ENCODE assay signal across 32 cellular contexts in the genomic region with DNA sequence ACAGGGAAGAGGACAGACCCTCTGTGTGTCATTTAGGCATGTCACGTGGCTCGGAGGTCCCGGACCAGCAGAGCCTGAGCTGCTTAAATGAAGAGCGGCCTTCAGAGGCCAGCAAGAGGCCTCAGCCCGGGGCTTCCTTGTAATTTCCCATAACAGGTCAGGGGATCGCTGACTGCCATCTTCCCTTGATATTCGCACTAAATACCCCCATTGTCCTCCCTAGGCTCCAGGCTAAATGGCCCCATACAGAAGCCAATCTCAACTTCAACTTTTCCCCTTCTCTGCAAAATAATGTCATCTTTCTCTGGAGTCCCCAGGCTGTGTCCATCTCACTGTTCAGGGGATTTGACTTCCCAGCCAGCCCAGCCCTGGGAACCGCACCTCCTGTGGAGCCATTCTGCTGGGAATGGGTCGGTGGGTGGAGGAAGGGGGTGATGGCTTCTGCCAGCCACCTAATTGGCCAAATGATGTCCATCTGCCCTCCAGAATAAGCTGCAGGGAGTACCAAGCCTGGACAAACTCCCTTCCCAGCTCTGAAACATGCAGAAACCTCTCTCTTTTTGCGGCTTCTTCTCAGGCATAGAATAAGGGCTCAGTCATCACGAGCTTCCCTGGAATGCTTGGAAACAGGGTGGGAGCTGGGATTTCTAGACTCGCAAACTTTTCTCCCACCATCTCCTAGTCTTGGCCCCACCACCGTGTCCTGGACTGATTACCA.
"Had no signal": no experiment of that assay in that cellular context is flagged by ENCODE, and none has a peak within 500 bp of the region (broad histone marks: within the 10 kb centered on the region; RNA-seq: fewer than 3 reads in every experiment).

No MANE protein-coding gene starts in this region.

- H3K4me3 ChIP-seq: cardiac muscle cell, MG63, SK-N-MC had no signal

- H3K4me2 ChIP-seq: KMS-11 had no signal

- DNase-seq: activated B cell treated with CpG ODN at 0.5 μM for 24 hours; activated CD4-positive, alpha-beta T cell treated with anti-CD3 and anti-CD28 coated beads for 1 hour; activated CD4-positive, alpha-beta T cell treated with anti-CD3 and anti-CD28 coated beads, Interleukin-2, amount 10 ng/mL, durations not matched to agents 24 days and 14 days; activated CD4-positive, alpha-beta T cell treated with anti-CD3 and anti-CD28 coated beads, Interleukin-2, amount 50 U/mL, for 48 hours; activated CD8-positive, alpha-beta memory T cell treated with anti-CD3 and anti-CD28 coated beads, Interleukin-2, amount 10 ng/mL, durations not matched to agents 7 days and 5 days; activated gamma-delta T cell; activated naive CD4-positive, alpha-beta T cell treated with anti-CD3 and anti-CD28 coated beads for 36 hours; activated T-cell treated with anti-CD3 and anti-CD28 coated beads for 4 hours; activated T-cell treated with anti-CD3 and anti-CD28 coated beads, Interleukin-2, amount 50 U/mL, for 48 hours; brain microvascular endothelial cell; MG63; MV-4-11; NCI-H1092 treated with DMSO at 0.1 percent for 48 hours; NCI-H1417 treated with DMSO at 0.1 percent for 48 hours; NCI-H1694; NCI-H2029; NCI-H2107; NCI-H2171 treated with DMSO at 0.1 percent for 48 hours; NCI-H345; NCI-H510A treated with DMSO at 0.1 percent for 48 hours; NCI-H69; PC-3; SIG-M5; T-cell; T-helper 2 cell; T1000 had no signal

- H3K27ac ChIP-seq: brain microvascular endothelial cell, cardiac muscle cell, KMS-11, SK-N-MC had no signal

- H3K36me3 ChIP-seq: brain microvascular endothelial cell, cardiac muscle cell, MG63 had no signal

- H3K9ac ChIP-seq: KMS-11 had no signal

- FAIRE-seq: astrocyte, TTC549 had no signal

- H3K27me3 ChIP-seq: brain microvascular endothelial cell, cardiac muscle cell, MG63 had no signal

- H3K9me3 ChIP-seq: MG63 had no signal

- ATAC-seq: activated CD8-positive, alpha-beta memory T cell treated with anti-CD3 and anti-CD28 coated beads, Interleukin-2, amount 10 ng/mL, durations not matched to agents 7 days and 5 days; activated T-helper 17 cell treated with anti-CD3 and anti-CD28 coated beads, Interleukin-2, amount 50 U/mL, for 72 hours; PC-3; T-cell had no signal
